In the genomic region with DNA sequence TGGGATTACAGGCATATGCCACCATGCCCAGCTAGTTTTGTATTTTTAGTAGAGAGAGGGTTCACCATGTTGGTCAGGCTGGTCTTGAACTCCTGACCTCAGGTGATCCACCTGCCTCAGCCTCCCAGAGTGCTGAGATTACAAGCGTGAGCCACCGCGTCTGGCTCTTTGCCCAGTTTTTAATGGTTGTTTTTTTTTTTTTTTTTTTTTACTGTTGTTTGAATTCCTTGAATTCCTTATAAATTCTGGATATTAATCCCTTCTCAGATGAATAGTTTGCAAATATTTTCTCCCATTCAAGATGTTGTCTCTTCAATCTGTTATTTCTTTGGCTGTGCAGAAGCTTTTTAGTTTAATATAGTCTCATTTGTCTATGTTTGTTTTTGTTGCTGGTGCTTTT, we compare ENCODE assay signal across 8 cellular contexts. TPM values are rescaled to one million over a fixed set of nuclear protein-coding genes. Genes with fewer than 3 reads are reported as not detected.
DNase-seq lines count a peak whose midpoint lies in the region; ATAC-seq and TF ChIP-seq lines count a peak whose summit lies in the region.
"Not testable (repeated sequence)": the region's sequence is repeated elsewhere in the genome, so short reads cannot be mapped to it uniquely, and the experiment has no call there.
"Had no signal": no experiment of that assay in that cellular context is flagged by ENCODE, and none has a peak within 500 bp of the region (broad histone marks: within the 10 kb centered on the region; RNA-seq: fewer than 3 reads in every experiment).

No MANE protein-coding gene starts in this region.

- intact Hi-C loops in PC-3 (cut with micrococcal nuclease) = not testable (repeated sequence)

- CTCF ChIA-PET in HEK293 (lab: Yijun Ruan, JAX); PC-3 (lab: Charles Lee): not testable (repeated sequence)

- not testable (repeated sequence) for ATAC-seq in PC-3

- H2AFZ ChIP-seq in PC-3 (ENCODE audit: low read length) = not testable (repeated sequence)

- H3K9ac ChIP-seq in PC-3 (ENCODE audit: low read length) = not testable (repeated sequence)

- not testable (repeated sequence) for H3K9me3 ChIP-seq in HEK293 (ENCODE audit: control insufficient read depth, insufficient read depth, low read depth, low read length)
- peaks cover 14% of the 10 kb centered on the region for H3K9me3 ChIP-seq in PC-3 (ENCODE audit: low read length)

- not testable (repeated sequence) for TF ChIP-seq CTCF in HEK293 (tag by site-specific recombination; IDR thresholded peaks at IDR 0.05); PC-3 (conservative IDR thresholded peaks at IDR 0.05; ENCODE audit: low read depth, low read length); choroid plexus epithelial cell (conservative IDR thresholded peaks at IDR 0.05; ENCODE audit: low read depth, low read length); fibroblast of villous mesenchyme (IDR thresholded peaks at IDR 0.05; ENCODE audit: insufficient read depth, low read depth, low read length)

- not testable (repeated sequence) for H3K79me2 ChIP-seq in PC-3 (ENCODE audit: low read length)

- H3K9me2 ChIP-seq in PC-3 (replicated peaks; ENCODE audit: low read length) = not testable (repeated sequence)

- POLR2A ChIA-PET in HEK293 (lab: Yijun Ruan, JAX) = interaction anchor here (0.7 kb wide), 1 partner anchor 13 kb away, joined by 7 read pairs; no protein-coding TSS in a partner anchor
- POLR2A ChIA-PET in PC-3 (lab: Charles Lee; ENCODE audit: unreplicated experiment) = not testable (repeated sequence)

- DNase-seq in PC-3 (peak; percentile 23), choroid plexus epithelial cell (ENCODE audit: low read depth) (peak; percentile 7), fibroblast of villous mesenchyme (ENCODE audit: low read depth) (peak; percentile 5), lung microvascular endothelial cell (ENCODE audit: low read depth in 2 of 2) (peak; percentile 3 to 11)

- H3K4me1 ChIP-seq in HEK293 (ENCODE audit: control insufficient read depth, insufficient read depth, low read length) = not testable (repeated sequence)
- H3K4me1 ChIP-seq in PC-3 (ENCODE audit: insufficient read depth, low read length) = peaks cover 19% of the 10 kb centered on the region

- not testable (repeated sequence) for H4K20me1 ChIP-seq in PC-3 (ENCODE audit: low read length)

- BruUV-seq in PC-3 (replicated peaks; lab: Mats Ljungman, UMichigan) = not testable (repeated sequence)

- not testable (repeated sequence) for TF ChIP-seq RAD21 in Ishikawa (IDR thresholded peaks at IDR 0.05; ENCODE audit: low read depth)

- not testable (repeated sequence) for H3K4me2 ChIP-seq in PC-3 (ENCODE audit: low read length)

- not testable (repeated sequence) for TF ChIP-seq EP300 in Ishikawa (IDR thresholded peaks at IDR 0.05; ENCODE audit: borderline replicate concordance)

- H3F3A ChIP-seq in PC-3 (ENCODE audit: low read length, unreplicated experiment) = not testable (repeated sequence)

- H3K27ac ChIP-seq in HEK293 (ENCODE audit: extremely low read depth, low read depth, low read length); PC-3 (ENCODE audit: low read length): not testable (repeated sequence)

- H3K36me3 ChIP-seq in HEK293 (ENCODE audit: control insufficient read depth in 2 of 2, insufficient read depth in 1 of 2, low read length in 2 of 2); PC-3 (ENCODE audit: low read depth, low read length): not testable (repeated sequence)

- H3K27me3 ChIP-seq in PC-3 (ENCODE audit: low read length) = not testable (repeated sequence)

- H3K4me3 ChIP-seq in HEK293 (ENCODE audit: low read depth, low read length); PC-3 (ENCODE audit: low read length); choroid plexus epithelial cell (ENCODE audit: low read depth, low read length); fibroblast of villous mesenchyme (ENCODE audit: low read depth, low read length): not testable (repeated sequence)

TF ChIP-seq in HEK293, 187 proteins besides CTCF, POLR2A, EP300 and RAD21:
- TF ChIP-seq ZNF362 (tag by site-specific recombination; IDR thresholded peaks at IDR 0.05) = 0 out of 2 replicates have a peak, but pooled peaks have one; percentile 17
TF ChIP-seq in HEK293: peak in this region for 1; not testable (repeated sequence) for 186.

TF ChIP-seq in Ishikawa, 13 proteins besides CTCF, POLR2A, EP300 and RAD21:
- peak; percentile 60; the same call in 1 of the 2 replicates for TF ChIP-seq TEAD4 (IDR thresholded peaks at IDR 0.05)
- peak; percentile 80 for TF ChIP-seq NFIC (IDR thresholded peaks at IDR 0.05)

RNA-seq across cellular contexts. Expression of gene EFCAB13, which starts 47.1 kb away (rescaled TPM):
- 1.2 and 2.7 TPM in 2 replicates for total RNA-seq in PC-3 (2014; rRNA removed)
- total RNA-seq in fibroblast of villous mesenchyme = 3.9 and 7.7 TPM in 2 replicates
- 2.4 and 6.2 TPM in 2 replicates for total RNA-seq in lung microvascular endothelial cell
- total RNA-seq: A172, A673 had no signal
